ENCODE assay signal across 1 cellular context in the genomic region with DNA sequence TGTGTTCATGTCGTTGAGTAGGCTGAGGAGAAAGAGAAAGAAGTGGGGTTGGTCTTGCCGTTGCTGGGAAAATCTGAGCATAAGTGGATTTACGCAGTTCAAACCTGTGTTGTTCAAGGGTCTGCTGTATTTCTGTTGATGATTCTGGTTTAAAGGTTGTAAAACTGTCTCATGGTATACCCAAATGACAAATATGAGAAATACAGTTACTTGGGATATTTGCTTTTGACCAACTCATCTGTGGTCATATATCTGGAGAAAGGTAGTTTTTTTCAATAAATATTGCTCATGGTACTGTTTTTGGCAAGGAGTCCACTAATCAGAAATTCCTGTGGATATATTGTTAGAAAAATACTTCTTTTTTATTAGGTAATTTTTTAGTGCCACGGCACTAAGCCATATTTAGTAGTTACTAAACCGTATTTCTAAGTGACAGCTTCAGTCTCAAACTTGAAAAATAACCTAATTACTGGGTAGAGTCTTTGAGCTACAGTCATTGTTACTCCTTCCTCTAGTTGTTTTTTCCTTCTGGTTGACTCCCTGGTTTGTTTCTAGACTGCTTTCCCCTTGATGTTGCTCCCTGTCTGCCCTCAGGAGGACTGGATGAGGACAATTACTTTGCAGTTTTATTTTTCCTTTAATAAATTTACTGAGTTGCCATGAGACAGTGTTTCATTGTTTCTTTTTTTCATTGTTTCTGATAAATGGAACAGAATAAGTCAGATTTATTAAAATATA.
TF ChIP-seq lines count a peak whose summit lies in the region.

No MANE protein-coding gene starts in this region.

TF ChIP-seq in HEK293, 187 proteins besides CTCF, POLR2A, EP300 and RAD21:
- no peak for TF ChIP-seq ZNF311 (tag by site-specific recombination; IDR thresholded peaks at IDR 0.05; ENCODE audit: borderline replicate concordance)
- TF ChIP-seq ZNF10 (tag by site-specific recombination; IDR thresholded peaks at IDR 0.05): no peak
- TF ChIP-seq, protein P1, sequence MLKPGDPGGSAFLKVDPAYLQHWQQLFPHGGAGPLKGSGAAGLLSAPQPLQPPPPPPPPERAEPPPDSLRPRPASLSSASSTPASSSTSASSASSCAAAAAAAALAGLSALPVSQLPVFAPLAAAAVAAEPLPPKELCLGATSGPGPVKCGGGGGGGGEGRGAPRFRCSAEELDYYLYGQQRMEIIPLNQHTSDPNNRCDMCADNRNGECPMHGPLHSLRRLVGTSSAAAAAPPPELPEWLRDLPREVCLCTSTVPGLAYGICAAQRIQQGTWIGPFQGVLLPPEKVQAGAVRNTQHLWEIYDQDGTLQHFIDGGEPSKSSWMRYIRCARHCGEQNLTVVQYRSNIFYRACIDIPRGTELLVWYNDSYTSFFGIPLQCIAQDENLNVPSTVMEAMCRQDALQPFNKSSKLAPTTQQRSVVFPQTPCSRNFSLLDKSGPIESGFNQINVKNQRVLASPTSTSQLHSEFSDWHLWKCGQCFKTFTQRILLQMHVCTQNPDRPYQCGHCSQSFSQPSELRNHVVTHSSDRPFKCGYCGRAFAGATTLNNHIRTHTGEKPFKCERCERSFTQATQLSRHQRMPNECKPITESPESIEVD (tag by site-specific recombination; IDR thresholded peaks at IDR 0.05): peak; percentile 53
TF ChIP-seq in HEK293: peak in this region for 1.
